ENCODE assay signal across 8 cellular contexts in genomic region chrX:15564981-15565579, GRCh38. TPM values are rescaled to one million over a fixed set of nuclear protein-coding genes. Genes with fewer than 3 reads are reported as not detected.
DNase-seq lines count a peak whose midpoint lies in the region; ATAC-seq and TF ChIP-seq lines count a peak whose summit lies in the region.

No MANE protein-coding gene starts in this region.

- ATAC-seq in heart left ventricle: peak; percentile 58 to 95 (median 92)

- 0 to 16% (median 8%) methylated on average over 1 to 5 of the region's 5 CpGs for WGBS in adrenal gland, 4 donors
- 15 to 20% (median 17%) methylated on average over 5 of the region's 5 CpGs for WGBS in heart left ventricle, 4 donors

- intact Hi-C loops in adrenal gland (cut with DNase I) (loop anchor here (10.0 kb wide), 3 partner anchors 70 to 90 kb away; partner anchors contain the start of gene PIR (in 1 of the 2)), heart left ventricle (cut with DNase I) (loop anchor here (1.0 to 10.0 kb wide), 9 partner anchors 66 to 220 kb away; partner anchors contain the start of gene PIR (in 3 of the 10))

- H3K36me3 ChIP-seq in adrenal gland (replicated peaks in 1 of 2): no peaks in the 10 kb centered on the region
- peaks cover 0 to 17% (median 0%) of the 10 kb centered on the region in 9 donors for H3K36me3 ChIP-seq in heart left ventricle

- H3K27me3 ChIP-seq in adrenal gland (peaks cover 22% of the 10 kb centered on the region), heart left ventricle (peaks cover 0 to 64% (median 0%) of the 10 kb centered on the region in 9 donors)

- H3K4me3 ChIP-seq in adrenal gland (no peak overlapping the region), heart left ventricle (no peak overlapping the region)

- DNase-seq in 8988T: peak; percentile 14
- DNase-seq in HS-27A (ENCODE audit: low read depth): peak; percentile 1
- peak; percentile 14 for DNase-seq in NCI-H82 treated with DMSO at 0.1 percent for 48 hours (lab: John Stamatoyannopoulos, UW; ENCODE audit: unreplicated experiment)
- DNase-seq in adrenal gland: peak; percentile 45 to 85 (median 72)
- peak; percentile 33 to 54 (median 52) for DNase-seq in heart left ventricle
- peak; percentile 87 for DNase-seq in pulmonary artery endothelial cell (ENCODE audit: low read depth, low spot score)
- no peak for DNase-seq in NCI-H187 treated with DMSO at 0.1 percent for 48 hours (lab: John Stamatoyannopoulos, UW)

- TF ChIP-seq POLR2A in adrenal gland (IDR thresholded peaks at IDR 0.05) (no peak), heart left ventricle (IDR thresholded peaks at IDR 0.05) (no peak)

- H3K4me1 ChIP-seq in adrenal gland (replicated peaks in 1 of 2) (no peaks in the 10 kb centered on the region), heart left ventricle (peaks cover 0 to 10% (median 0%) of the 10 kb centered on the region in 12 donors)

- peak; percentile 58 for TF ChIP-seq CTCF in GM12872 (IDR thresholded peaks at IDR 0.05; ENCODE audit: insufficient read depth, low read depth, low read length)
- TF ChIP-seq CTCF in adrenal gland (IDR thresholded peaks at IDR 0.05): peak; percentile 24 to 64 (median 56)
- peak; percentile 29 to 67 (median 57) for TF ChIP-seq CTCF in heart left ventricle (IDR thresholded peaks at IDR 0.05)

- H3K9me3 ChIP-seq in adrenal gland (replicated peaks in 1 of 3) (no peaks in the 10 kb centered on the region), heart left ventricle (no peaks in the 10 kb centered on the region)

- no peak overlapping the region for H3K27ac ChIP-seq in adrenal gland
- no peak overlapping the region for H3K27ac ChIP-seq in heart left ventricle

RNA-seq across cellular contexts. Expression of gene ACE2, which starts 35.7 kb away (rescaled TPM):
- total RNA-seq in adrenal gland (1 to 10 TPM in 3 of 8 donors, under 1 TPM in 5; 0.35 to 3.9 (median 0.73) TPM), heart left ventricle (10 to 100 TPM; 15.6 to 59.4 (median 20.7) TPM), pulmonary artery endothelial cell (0.07 TPM in 1 of 2 replicates, not detected in the other)
- polyA plus RNA-seq in adrenal gland (1 to 10 TPM in 1 of 3 donors, under 1 TPM in 2; 0.56 to 1.1 (median 0.64) TPM), heart left ventricle (1 to 10 TPM; 5.0 to 9.2 TPM)
